8 cellular contexts compared by ENCODE assay signal in genomic region chr17:80861892-80862291, GRCh38.
DNase-seq lines count a peak whose midpoint lies in the region; ATAC-seq and TF ChIP-seq lines count a peak whose summit lies in the region.

No MANE protein-coding gene starts in this region.

- ATAC-seq in activated CD4-positive, CD25-positive, alpha-beta regulatory T cell treated with anti-CD3 and anti-CD28 coated beads, Interleukin-2, amount 50 U/mL, for 24 hours = peak; percentile 58 to 67
- no peak for ATAC-seq in GM21576 (IDR thresholded peaks at IDR 0.05; ENCODE audit: unreplicated experiment)

- no peaks in the 10 kb centered on the region for H3K4me1 ChIP-seq in endodermal cell (ENCODE audit: control insufficient read depth, insufficient read depth, low read length)
- H3K4me1 ChIP-seq in uterus = no peaks in the 10 kb centered on the region

- H3K27ac Mint-ChIP-seq in endodermal cell = no peak overlapping the region

- H3K36me3 ChIP-seq in endodermal cell (ENCODE audit: control insufficient read depth, insufficient read depth, low read length) = peaks cover 25% of the 10 kb centered on the region
- H3K36me3 ChIP-seq in uterus = no peaks in the 10 kb centered on the region

- H3K4me3 ChIP-seq in endodermal cell (ENCODE audit: low read length) = no peak overlapping the region
- H3K4me3 ChIP-seq in uterus = no peak overlapping the region

- H3K27me3 ChIP-seq in endodermal cell (ENCODE audit: control insufficient read depth, insufficient read depth, low read length, poor library complexity, severe bottlenecking) (no peaks in the 10 kb centered on the region), uterus (no peaks in the 10 kb centered on the region)

- H3K9me3 Mint-ChIP-seq in endodermal cell = peaks cover 17% of the 10 kb centered on the region

- peaks cover 4% of the 10 kb centered on the region for H3K4me1 Mint-ChIP-seq in endodermal cell

- no peak for TF ChIP-seq POLR2A in uterus (IDR thresholded peaks at IDR 0.05)

- intact Hi-C loops in uterus (cut with DNase I; ENCODE audit: low total_unique reads) = loop anchor here (10.0 kb wide), 1 partner anchor 103 kb away; no protein-coding TSS in a partner anchor

- H3K27ac ChIP-seq in endodermal cell (ENCODE audit: low read depth, low read length) = no peak overlapping the region
- H3K27ac ChIP-seq in uterus = no peak overlapping the region

- TF ChIP-seq CTCF in endodermal cell (conservative IDR thresholded peaks at IDR 0.05) (peak; percentile 62), uterus (IDR thresholded peaks at IDR 0.05) (peak in 2 of 4 experiments; percentile 16 to 34)

- H3K36me3 Mint-ChIP-seq in endodermal cell (ENCODE audit: low read depth) = peaks cover 24% of the 10 kb centered on the region

- H3K4me3 Mint-ChIP-seq in endodermal cell = no peak overlapping the region

- WGBS in endodermal cell (ENCODE audit: insufficient coverage in 1 of 2, insufficient read length in 1 of 2), 2 experiments = 81 to 82% methylated on average over 6 to 8 of the region's 8 CpGs

- no peaks in the 10 kb centered on the region for H3K27me3 Mint-ChIP-seq in endodermal cell (ENCODE audit: insufficient read depth)

- H3K9me3 ChIP-seq in endodermal cell (ENCODE audit: control insufficient read depth, low read length) = peaks cover 25% of the 10 kb centered on the region
- no peaks in the 10 kb centered on the region for H3K9me3 ChIP-seq in uterus

- no peak overlapping the region for H3K9ac ChIP-seq in endodermal cell (ENCODE audit: extremely low read depth, low read length, poor library complexity, severe bottlenecking)

- no peak for DNase-seq in activated CD4-positive, CD25-positive, alpha-beta regulatory T cell (lab: John Stamatoyannopoulos, UW)
- DNase-seq in activated CD4-positive, alpha-beta T cell treated with anti-CD3 and anti-CD28 coated beads, Interleukin-2, amount 50 U/mL, for 1 hour = peak; percentile 61
- DNase-seq in endodermal cell = peak; percentile 83
- DNase-seq in renal cortical epithelial cell (ENCODE audit: low read depth) = peak; percentile 57
- no peak for DNase-seq in DMS53 (lab: John Stamatoyannopoulos, UW)
- no peak for DNase-seq in uterus

Comparison
In these comparisons a context has a peak if more than half of its experiments do, and no peak if none do; other contexts are left out.
1. DNase-seq: peak in activated CD4-positive, alpha-beta T cell treated with anti-CD3 and anti-CD28 coated beads, Interleukin-2, amount 50 U/mL, for 1 hour (single experiment), endodermal cell (single experiment) and renal cortical epithelial cell (single experiment); none in activated CD4-positive, CD25-positive, alpha-beta regulatory T cell (0 of 4), DMS53 (single experiment) and uterus (0 of 2).